Comparison of ENCODE assay signal across 8 cellular contexts in the genomic region with DNA sequence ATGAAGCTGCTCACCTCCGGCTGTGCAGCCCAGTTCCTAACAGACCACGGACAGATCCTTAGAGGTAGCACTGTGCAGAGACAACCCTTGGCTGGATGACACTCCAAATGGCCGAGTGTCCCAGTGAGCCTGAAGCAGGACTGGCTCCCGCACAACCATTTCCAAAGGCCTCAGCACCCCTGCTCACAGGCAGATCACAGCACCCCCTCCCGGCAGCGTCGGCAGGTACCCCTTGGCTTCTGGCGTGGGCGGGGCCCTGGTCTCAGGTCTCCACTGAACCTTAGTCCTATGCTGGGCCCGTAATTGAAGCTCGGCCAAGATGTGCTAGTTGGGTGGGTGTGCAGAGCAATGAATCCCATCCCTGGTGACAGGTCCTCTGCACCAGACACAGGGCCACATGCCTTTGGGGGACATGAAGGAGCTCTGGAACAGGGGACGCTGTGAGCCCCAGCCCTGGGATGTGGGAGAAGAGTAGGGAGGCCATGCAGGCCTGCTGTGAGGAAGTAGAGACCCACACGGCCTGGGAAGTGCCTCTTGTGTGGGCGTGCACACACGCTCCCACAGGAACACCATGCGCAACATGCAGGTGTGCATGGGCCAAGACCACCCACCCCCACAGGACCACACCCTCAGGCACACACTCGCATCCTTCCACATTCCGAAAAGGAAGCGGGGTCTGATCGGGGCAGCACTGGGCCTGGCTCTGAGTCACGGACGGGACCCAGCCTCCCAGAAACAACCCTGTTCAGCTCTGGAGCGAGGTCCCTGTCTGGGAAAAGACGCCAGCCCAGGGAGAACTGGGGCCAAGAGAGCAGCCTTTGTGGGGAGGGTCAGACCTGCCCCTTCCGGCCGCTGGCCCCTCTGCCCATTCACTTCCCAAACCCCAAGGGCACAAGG. TPM values are rescaled to one million over a fixed set of nuclear protein-coding genes. Genes with fewer than 3 reads are reported as not detected.
DNase-seq lines count a peak whose midpoint lies in the region; ATAC-seq and TF ChIP-seq lines count a peak whose summit lies in the region.

No MANE protein-coding gene starts in this region.

- H4K20me1 ChIP-seq in HCT116 (ENCODE audit: insufficient read depth), result no peaks in the 10 kb centered on the region

- no peaks in the 10 kb centered on the region for H3K9me3 ChIP-seq in HCT116 (ENCODE audit: control insufficient read depth in 1 of 2, insufficient read depth in 1 of 2, low read depth in 1 of 2, low read length in 2 of 2)
- H3K9me3 ChIP-seq in esophagus muscularis mucosa, result no peaks in the 10 kb centered on the region

- peak overlapping the region; percentile 92 for H3K4me3 Mint-ChIP-seq in activated CD4-positive, alpha-beta T cell treated with anti-CD3 and anti-CD28 coated beads, Interleukin-2, amount 10 ng/mL, durations not matched to agents 7 days and 5 days
- peak overlapping the region; percentile 93 for H3K4me3 Mint-ChIP-seq in stimulated activated memory B cell treated with anti-CD40 and anti-IgM and Interleukin-4, amounts not matched to agents 10 μg/mL and 1 μg/mL and 100 μg/mL, for 72 hours

- H3K4me3 ChIP-seq in HCT116 (replicated peaks in 1 of 2; ENCODE audit: low read depth in 1 of 2, low read length in 2 of 2) (no peak overlapping the region), epithelial cell of proximal tubule (ENCODE audit: low read depth, low read length) (no peak overlapping the region), esophagus muscularis mucosa (no peak overlapping the region)

- BruUV-seq in HCT116 (replicated peaks; lab: Mats Ljungman, UMichigan), result no TSS peak

- H3K27me3 ChIP-seq in HCT116 (ENCODE audit: insufficient read depth, low read length) (no peaks in the 10 kb centered on the region), esophagus muscularis mucosa (peaks cover 0 to 12% (median 0%) of the 10 kb centered on the region in 4 donors)

- no peak for TF ChIP-seq EP300 in esophagus muscularis mucosa (IDR thresholded peaks at IDR 0.05)

- H2AFZ ChIP-seq in HCT116 (ENCODE audit: low read depth, low read length, poor library complexity, severe bottlenecking), result no peak overlapping the region

- 84% methylated on average over 15 of the region's 26 CpGs for WGBS in esophagus muscularis mucosa

- no peaks in the 10 kb centered on the region for H3K27me3 Mint-ChIP-seq in activated CD4-positive, alpha-beta T cell treated with anti-CD3 and anti-CD28 coated beads, Interleukin-2, amount 10 ng/mL, durations not matched to agents 7 days and 5 days
- H3K27me3 Mint-ChIP-seq in stimulated activated memory B cell treated with anti-CD40 and anti-IgM and Interleukin-4, amounts not matched to agents 10 μg/mL and 1 μg/mL and 100 μg/mL, for 72 hours, result no peaks in the 10 kb centered on the region

- peak overlapping the region; percentile 72 for H3K27ac Mint-ChIP-seq in activated CD4-positive, alpha-beta T cell treated with anti-CD3 and anti-CD28 coated beads, Interleukin-2, amount 10 ng/mL, durations not matched to agents 7 days and 5 days
- peak overlapping the region; percentile 96 for H3K27ac Mint-ChIP-seq in stimulated activated memory B cell treated with anti-CD40 and anti-IgM and Interleukin-4, amounts not matched to agents 10 μg/mL and 1 μg/mL and 100 μg/mL, for 72 hours

- H3K9ac ChIP-seq in HCT116 (ENCODE audit: low read length), result no peak overlapping the region

- peaks cover 47% of the 10 kb centered on the region for H3K4me1 Mint-ChIP-seq in activated CD4-positive, alpha-beta T cell treated with anti-CD3 and anti-CD28 coated beads, Interleukin-2, amount 10 ng/mL, durations not matched to agents 7 days and 5 days
- peaks cover 78% of the 10 kb centered on the region for H3K4me1 Mint-ChIP-seq in stimulated activated memory B cell treated with anti-CD40 and anti-IgM and Interleukin-4, amounts not matched to agents 10 μg/mL and 1 μg/mL and 100 μg/mL, for 72 hours

- no peaks in the 10 kb centered on the region for H3K9me2 ChIP-seq in HCT116 (ENCODE audit: insufficient read depth)

- ATAC-seq in HCT116 (no peak), GM18907 (IDR thresholded peaks at IDR 0.05; ENCODE audit: unreplicated experiment) (no peak), HG02588 (IDR thresholded peaks at IDR 0.05; ENCODE audit: unreplicated experiment) (no peak)
- ATAC-seq in stimulated activated memory B cell treated with anti-CD40 and anti-IgM and Interleukin-4, amounts not matched to agents 10 μg/mL and 1 μg/mL and 100 μg/mL, for 72 hours, result no peak

- CTCF ChIA-PET in HCT116 (lab: Charles Lee), result interaction anchor here (1.3 to 2.6 kb wide), 2 partner anchors 32 to 118 kb away, joined by 3 to 9 read pairs; no protein-coding TSS in a partner anchor
- CTCF ChIA-PET in activated CD4-positive, alpha-beta T cell treated with anti-CD3 and anti-CD28 coated beads, Interleukin-2, amount 10 ng/mL, durations not matched to agents 7 days and 5 days (lab: Charles Lee), result interaction anchor here (1.1 to 15.6 kb wide), 8 partner anchors 9 to 124 kb away, joined by 3 to 239 read pairs (median 6); no protein-coding TSS in a partner anchor

- intact Hi-C loops in HCT116 (cut with micrococcal nuclease), result no loop called here
- intact Hi-C loops in esophagus muscularis mucosa (cut with DNase I), result no loop called here

- H3K27ac ChIP-seq in HCT116 (ENCODE audit: low read depth, low read length) (no peak overlapping the region), esophagus muscularis mucosa (replicated peaks in 1 of 4) (no peak overlapping the region)

- RAD21 ChIA-PET in HCT116 (lab: Charles Lee; ENCODE audit: low non-redundant PET in 1 of 2, low total read pairs in 2 of 2, uncharacterized antibody in 2 of 2, unreplicated experiment in 2 of 2), result interaction anchor here in 1 of 2 experiments (1.8 kb wide), 1 partner anchor 32 kb away, joined by 6 read pairs; no protein-coding TSS in a partner anchor

- no peak for TF ChIP-seq RAD21 in HCT116 (IDR thresholded peaks at IDR 0.05; ENCODE audit: low read depth)

- no peak overlapping the region for H3K4me2 ChIP-seq in HCT116 (ENCODE audit: low read length)

- H3K79me2 ChIP-seq in HCT116 (ENCODE audit: insufficient read depth, low read length), result peaks cover 21% of the 10 kb centered on the region

- POLR2A ChIA-PET in HCT116 (lab: Charles Lee), result no interaction called here
- POLR2A ChIA-PET in activated CD4-positive, alpha-beta T cell treated with anti-CD3 and anti-CD28 coated beads, Interleukin-2, amount 10 ng/mL, durations not matched to agents 7 days and 5 days (lab: Charles Lee), result interaction anchor here (1.0 kb wide), 1 partner anchor 32 kb away, joined by 5 read pairs; no protein-coding TSS in a partner anchor

- TF ChIP-seq POLR2A in HCT116 (IDR thresholded peaks at IDR 0.05; ENCODE audit: borderline replicate concordance, extremely low read depth, insufficient read depth, insufficient read length) (no peak), esophagus muscularis mucosa (IDR thresholded peaks at IDR 0.05; ENCODE audit: low read depth) (no peak)

- H3K36me3 ChIP-seq in HCT116 (ENCODE audit: control insufficient read depth in 1 of 2, insufficient read depth in 2 of 2, low read length in 2 of 2) (peaks cover 4 to 15% of the 10 kb centered on the region in 2 experiments; a peak in 2 of 4 replicates), esophagus muscularis mucosa (no peaks in the 10 kb centered on the region)

- H3K4me1 ChIP-seq in HCT116 (ENCODE audit: control insufficient read depth in 1 of 2, insufficient read depth in 2 of 2, low read length in 2 of 2) (peaks cover 13 to 46% of the 10 kb centered on the region in 2 experiments), esophagus muscularis mucosa (peaks cover 21 to 34% (median 32%) of the 10 kb centered on the region in 4 donors)

- peaks cover 14% of the 10 kb centered on the region for H3K36me3 Mint-ChIP-seq in activated CD4-positive, alpha-beta T cell treated with anti-CD3 and anti-CD28 coated beads, Interleukin-2, amount 10 ng/mL, durations not matched to agents 7 days and 5 days (ENCODE audit: low read depth)
- H3K36me3 Mint-ChIP-seq in stimulated activated memory B cell treated with anti-CD40 and anti-IgM and Interleukin-4, amounts not matched to agents 10 μg/mL and 1 μg/mL and 100 μg/mL, for 72 hours, result peaks cover 27% of the 10 kb centered on the region

- H3K9me3 Mint-ChIP-seq in activated CD4-positive, alpha-beta T cell treated with anti-CD3 and anti-CD28 coated beads, Interleukin-2, amount 10 ng/mL, durations not matched to agents 7 days and 5 days, result no peaks in the 10 kb centered on the region
- no peaks in the 10 kb centered on the region for H3K9me3 Mint-ChIP-seq in stimulated activated memory B cell treated with anti-CD40 and anti-IgM and Interleukin-4, amounts not matched to agents 10 μg/mL and 1 μg/mL and 100 μg/mL, for 72 hours

- TF ChIP-seq CTCF in HCT116 (IDR thresholded peaks at IDR 0.05 in 2 of 3, conservative IDR thresholded peaks at IDR 0.05 in 1 of 3; ENCODE audit: borderline replicate concordance in 1 of 3, insufficient read depth in 1 of 3, low read depth in 2 of 3, low read length in 2 of 3), result peak in 2 of 3 experiments; percentile 20 to 29; a peak in 1 of 6 replicates
- peak; percentile 7 for TF ChIP-seq CTCF in epithelial cell of proximal tubule (conservative IDR thresholded peaks at IDR 0.05; ENCODE audit: low read depth, low read length)
- no peak for TF ChIP-seq CTCF in esophagus muscularis mucosa (IDR thresholded peaks at IDR 0.05)

- DNase-seq in HCT116 (ENCODE audit: low read depth, low spot score) (no peak), epithelial cell of proximal tubule (ENCODE audit: low read depth) (no peak), esophagus muscularis mucosa (ENCODE audit: extremely low spot score) (no peak), SKM-1 (lab: John Stamatoyannopoulos, UW; ENCODE audit: unreplicated experiment) (no peak)
- peak; percentile 38 for DNase-seq in activated CD4-positive, alpha-beta T cell treated with anti-CD3 and anti-CD28 coated beads, Interleukin-2, amount 10 ng/mL, durations not matched to agents 7 days and 5 days

RNA-seq across cellular contexts. Expression of gene DUSP2, which starts 2.8 kb away (rescaled TPM):
- total RNA-seq in HCT116 (2021; ENCODE audit: unreplicated experiment), result 24.5 TPM
- 21.5 and 25.6 TPM in 2 replicates for polyA plus RNA-seq in HCT116 (2012)
- total RNA-seq in activated CD4-positive, alpha-beta T cell treated with anti-CD3 and anti-CD28 coated beads, Interleukin-2, amount 10 ng/mL, durations not matched to agents 7 days and 5 days, result 10 to 100 TPM; 11.9 to 14.2 TPM
- total RNA-seq in epithelial cell of proximal tubule, result 4.4 and 5.4 TPM in 2 replicates
- 1 to 10 TPM; 1.1 to 5.5 (median 1.7) TPM for total RNA-seq in esophagus muscularis mucosa

RNA-seq across cellular contexts. Expression of gene ASTL, which starts 4.2 kb away (rescaled TPM):
- 0.34 TPM for total RNA-seq in HCT116 (2021; ENCODE audit: unreplicated experiment)
- 0.09 and 0.56 TPM in 2 replicates for polyA plus RNA-seq in HCT116 (2012)
- under 1 TPM in 1 of 2 experiments, not detected in 1; 0.22 TPM for total RNA-seq in activated CD4-positive, alpha-beta T cell treated with anti-CD3 and anti-CD28 coated beads, Interleukin-2, amount 10 ng/mL, durations not matched to agents 7 days and 5 days
- not detected in 2 replicates for total RNA-seq in epithelial cell of proximal tubule
- total RNA-seq in esophagus muscularis mucosa, result not detected

RNA-seq across cellular contexts. Expression of gene ADRA2B, which starts 26.1 kb away (rescaled TPM):
- 0.47 TPM for total RNA-seq in HCT116 (2021; ENCODE audit: unreplicated experiment)
- polyA plus RNA-seq in HCT116 (2012), result 0.21 and 0.27 TPM in 2 replicates
- total RNA-seq in activated CD4-positive, alpha-beta T cell treated with anti-CD3 and anti-CD28 coated beads, Interleukin-2, amount 10 ng/mL, durations not matched to agents 7 days and 5 days, result under 1 TPM in 1 of 2 experiments, not detected in 1; 0.06 TPM
- 0.23 and 0.29 TPM in 2 replicates for total RNA-seq in epithelial cell of proximal tubule
- total RNA-seq in esophagus muscularis mucosa, result 1 to 10 TPM; 2.1 to 6.0 (median 4.0) TPM

Comparison
In these comparisons a context has a peak if more than half of its experiments do, and no peak if none do; other contexts are left out.
1. CTCF ChIP-seq: peak in HCT116 (2 of 3) and epithelial cell of proximal tubule (single experiment); none in esophagus muscularis mucosa (0 of 3).